Comparison of ENCODE assay signal across 17 cellular contexts in genomic region chr5:56516441-56516840, GRCh38.
DNase-seq lines count a peak whose midpoint lies in the region; ATAC-seq lines count a peak whose summit lies in the region.
"Had no signal": no experiment of that assay in that cellular context is flagged by ENCODE, and none has a peak within 500 bp of the region (broad histone marks: within the 10 kb centered on the region; RNA-seq: fewer than 3 reads in every experiment).

No MANE protein-coding gene starts in this region.

- intact Hi-C loops in aorta (cut with DNase I) = no loop called here

- peaks cover 17 to 71% (median 66%) of the 10 kb centered on the region in 5 donors for H3K4me1 ChIP-seq in subcutaneous abdominal adipose tissue (ENCODE audit: control insufficient read depth in 5 of 5, insufficient read depth in 5 of 5, low read length in 5 of 5)
- H3K4me1 ChIP-seq in aorta (ENCODE audit: control insufficient read depth in 1 of 2, insufficient read depth in 2 of 2, low read length in 2 of 2) = no peaks in the 10 kb centered on the region

- H3K9ac ChIP-seq in subcutaneous abdominal adipose tissue (ENCODE audit: low read length in 5 of 5) = peak overlapping the region in 1 of 5 donors; percentile 29
- H3K9ac ChIP-seq: SK-N-SH had no signal

- ATAC-seq in aorta (ENCODE audit: low FRiP score) = no peak
- ATAC-seq: gastroesophageal sphincter had no signal

- H3K27ac ChIP-seq in epithelial cell of prostate (peak overlapping the region; percentile 25), subcutaneous abdominal adipose tissue (ENCODE audit: low read depth, low read length) (peak overlapping the region; percentile 83), aorta (ENCODE audit: low read depth in 1 of 2, low read length in 2 of 2) (no peak overlapping the region)
- H3K27ac ChIP-seq: gastroesophageal sphincter, ovary, right lobe of liver had no signal

- H3K36me3 ChIP-seq in subcutaneous abdominal adipose tissue (ENCODE audit: control insufficient read depth in 5 of 5, insufficient read depth in 5 of 5, low read length in 5 of 5) = no peaks in the 10 kb centered on the region
- H3K36me3 ChIP-seq in aorta (ENCODE audit: control insufficient read depth in 1 of 2, insufficient read depth in 2 of 2, low read length in 1 of 2) = no peaks in the 10 kb centered on the region
- H3K36me3 ChIP-seq: gastroesophageal sphincter, ovary, right lobe of liver, thyroid gland had no signal

- no peaks in the 10 kb centered on the region for H3K9me3 ChIP-seq in subcutaneous abdominal adipose tissue (ENCODE audit: control insufficient read depth in 5 of 5, low read length in 5 of 5)
- no peaks in the 10 kb centered on the region for H3K9me3 ChIP-seq in aorta (ENCODE audit: control insufficient read depth, low read length)
- H3K9me3 ChIP-seq: gastroesophageal sphincter, ovary, right lobe of liver, SK-N-SH, thyroid gland had no signal

- WGBS in aorta, 2 donors = 95 to 98% methylated on average over 5 of the region's 5 CpGs

- in situ Hi-C loops in G401 (cut with HindIII; ENCODE audit: low sequenced_read_pairs) = no loop called here

- H3K4me3 ChIP-seq in subcutaneous abdominal adipose tissue (ENCODE audit: low read depth in 1 of 5, low read length in 5 of 5) = no peak overlapping the region
- H3K4me3 ChIP-seq in aorta (ENCODE audit: low read length in 2 of 2) = no peak overlapping the region
- H3K4me3 ChIP-seq: gastroesophageal sphincter, ovary, right lobe of liver, thyroid gland had no signal

- H3K27me3 ChIP-seq in subcutaneous abdominal adipose tissue (ENCODE audit: control insufficient read depth in 5 of 5, insufficient read depth in 4 of 5, low read length in 5 of 5) (no peaks in the 10 kb centered on the region), aorta (ENCODE audit: control insufficient read depth in 1 of 2, insufficient read depth in 2 of 2, low read length in 1 of 2) (no peaks in the 10 kb centered on the region)
- H3K27me3 ChIP-seq: gastroesophageal sphincter, ovary, right lobe of liver, thyroid gland had no signal

- DNase-seq in G401 (ENCODE audit: low spot score) (peak; percentile 49), NCI-H524 treated with DMSO at 0.1 percent for 48 hours (lab: John Stamatoyannopoulos, UW) (peak; percentile 87), epithelial cell of prostate (ENCODE audit: low read depth, low spot score) (no peak), aorta (no peak), HuH-7 (ENCODE audit: low spot score) (no peak), H4 (ENCODE audit: low spot score) (no peak)
- DNase-seq: activated CD4-positive, alpha-beta memory T cell treated with anti-CD3 and anti-CD28 coated beads, Interleukin-2, amount 10 ng/mL, durations not matched to agents 7 days and 5 days; activated CD4-positive, CD25-positive, alpha-beta regulatory T cell; H7; NK-92 treated with Interleukin-12 subunit alpha and Interleukin-12 subunit beta, amount 100 ng/mL, for 24 hours; ovary; T-helper 9 cell had no signal

Comparison
In these comparisons a context has a peak if more than half of its experiments do, and no peak if none do; other contexts are left out.
1. DNase-seq: peak in G401 (single experiment) and NCI-H524 treated with DMSO at 0.1 percent for 48 hours (single experiment); none in epithelial cell of prostate (single experiment), aorta (0 of 2), HuH-7 (single experiment) and H4 (single experiment).
2. H3K27ac ChIP-seq: peak in epithelial cell of prostate (single experiment) and subcutaneous abdominal adipose tissue (single experiment); none in aorta (0 of 2).